8 cellular contexts compared by ENCODE assay signal in genomic region chr5:91384671-91385430, GRCh38. TPM values are rescaled to one million over a fixed set of nuclear protein-coding genes. Genes with fewer than 3 reads are reported as not detected.
DNase-seq lines count a peak whose midpoint lies in the region; ATAC-seq and TF ChIP-seq lines count a peak whose summit lies in the region.

No MANE protein-coding gene starts in this region.

- H3K9me3 Mint-ChIP-seq in activated naive CD8-positive, alpha-beta T cell (ENCODE audit: low read depth), result no peaks in the 10 kb centered on the region
- H3K9me3 Mint-ChIP-seq in glutamatergic neuron (ENCODE audit: unreplicated experiment), result peaks cover 27% of the 10 kb centered on the region

- H3K4me3 Mint-ChIP-seq in activated naive CD8-positive, alpha-beta T cell, result peak overlapping the region; percentile 100
- H3K4me3 Mint-ChIP-seq in glutamatergic neuron (ENCODE audit: unreplicated experiment), result peak overlapping the region; percentile 100

- peak; percentile 98 for TF ChIP-seq CTCF in glutamatergic neuron (IDR thresholded peaks at IDR 0.05; ENCODE audit: partially characterized antibody, unreplicated experiment)

- no peaks in the 10 kb centered on the region for H3K27me3 Mint-ChIP-seq in activated naive CD8-positive, alpha-beta T cell
- peaks cover 25% of the 10 kb centered on the region for H3K27me3 Mint-ChIP-seq in glutamatergic neuron (ENCODE audit: unreplicated experiment)

- ATAC-seq in GM18873 (IDR thresholded peaks at IDR 0.05; ENCODE audit: low FRiP score, unreplicated experiment), result peak; percentile 22

- peaks cover 8% of the 10 kb centered on the region for H3K36me3 Mint-ChIP-seq in activated naive CD8-positive, alpha-beta T cell
- no peaks in the 10 kb centered on the region for H3K36me3 Mint-ChIP-seq in glutamatergic neuron (ENCODE audit: unreplicated experiment)

- H3K4me1 Mint-ChIP-seq in activated naive CD8-positive, alpha-beta T cell (ENCODE audit: low read depth), result peaks cover 21% of the 10 kb centered on the region
- peaks cover 3% of the 10 kb centered on the region for H3K4me1 Mint-ChIP-seq in glutamatergic neuron (ENCODE audit: low read depth, unreplicated experiment)

- DNase-seq in COLO829 (ENCODE audit: low spot score) (peak; percentile 66), HUDEP-2 (lab: John Stamatoyannopoulos, UW; ENCODE audit: unreplicated experiment in 76 of 76) (peak in 48 of 76 experiments; percentile 4 to 92 (median 74)), NCI-H774 (lab: John Stamatoyannopoulos, UW) (peak; percentile 91), glutamatergic neuron (no peak), pons (ENCODE audit: low spot score) (peak; percentile 99), T1000 (lab: John Stamatoyannopoulos, UW) (no peak)

- peak overlapping the region; percentile 98 for H3K27ac Mint-ChIP-seq in activated naive CD8-positive, alpha-beta T cell
- H3K27ac Mint-ChIP-seq in glutamatergic neuron (ENCODE audit: unreplicated experiment), result peak overlapping the region; percentile 100

RNA-seq across cellular contexts. Expression of gene ARRDC3, which starts 1.7 kb away (rescaled TPM):
- 109 TPM for total RNA-seq in glutamatergic neuron (ENCODE audit: unreplicated experiment)

Comparison
In these comparisons a context has a peak if more than half of its experiments do, and no peak if none do; other contexts are left out.
1. DNase-seq: peak in COLO829 (single experiment), HUDEP-2 (48 of 76), NCI-H774 (single experiment) and pons (single experiment); none in glutamatergic neuron (single experiment) and T1000 (single experiment).